Comparison of ENCODE assay signal across 11 cellular contexts in genomic region chr11:128462802-128463385, GRCh38.
A peak's percentile ranks its signal among the peaks of the same experiment; 100 is the strongest.
DNase-seq lines count a peak whose midpoint lies in the region; ATAC-seq and TF ChIP-seq lines count a peak whose summit lies in the region.
"Had no signal": no experiment of that assay in that cellular context is flagged by ENCODE, and none has a peak within 500 bp of the region (broad histone marks: within the 10 kb centered on the region; RNA-seq: fewer than 3 reads in every experiment).

No MANE protein-coding gene starts in this region.

- no peaks in the 10 kb centered on the region for H3K9me3 ChIP-seq in CD8-positive, alpha-beta T cell (ENCODE audit: low read length)
- H3K9me3 ChIP-seq in OCI-LY3 (ENCODE audit: insufficient read depth, low read length) (no peaks in the 10 kb centered on the region), fibroblast of lung (ENCODE audit: control insufficient read depth, insufficient read depth, low read depth, low read length) (no peaks in the 10 kb centered on the region), gastrocnemius medialis (no peaks in the 10 kb centered on the region)
- H3K9me3 ChIP-seq: prostate gland had no signal

- H3K27me3 ChIP-seq in CD8-positive, alpha-beta T cell (ENCODE audit: insufficient read depth, low read length) = no peaks in the 10 kb centered on the region
- no peaks in the 10 kb centered on the region for H3K27me3 ChIP-seq in OCI-LY3 (ENCODE audit: low read depth, low read length)
- H3K27me3 ChIP-seq in fibroblast of lung (ENCODE audit: control insufficient read depth, insufficient read depth, low read length) = no peaks in the 10 kb centered on the region
- no peaks in the 10 kb centered on the region for H3K27me3 ChIP-seq in gastrocnemius medialis

- no peak for DNase-seq in CD8-positive, alpha-beta T cell
- DNase-seq in fibroblast of lung (ENCODE audit: low read depth in 2 of 2) (no peak), gastrocnemius medialis (no peak), COLO829 (ENCODE audit: low spot score) (no peak), head of caudate nucleus (no peak), iPS-NIHi7 (ENCODE audit: extremely low spot score) (no peak), 8988T (no peak)
- DNase-seq: effector CD4-positive, alpha-beta T cell; Karpas-422 had no signal

- H3K36me3 ChIP-seq in CD8-positive, alpha-beta T cell (ENCODE audit: insufficient read depth, low read length) = peaks cover 92% of the 10 kb centered on the region
- H3K36me3 ChIP-seq in OCI-LY3 (replicated peaks; ENCODE audit: low read depth, low read length) (peaks cover 86% of the 10 kb centered on the region), fibroblast of lung (ENCODE audit: control insufficient read depth, insufficient read depth, low read length) (peaks cover 10% of the 10 kb centered on the region), gastrocnemius medialis (peaks cover 0 to 15% of the 10 kb centered on the region in 2 donors)
- H3K36me3 ChIP-seq: prostate gland had no signal

- CTCF ChIA-PET in CD8-positive, alpha-beta T cell (lab: Charles Lee) = interaction anchor here (0.6 to 4.3 kb wide), 13 partner anchors 8 to 173 kb away, joined by 3 to 21 read pairs (median 4); no protein-coding TSS in a partner anchor

- H3K79me2 ChIP-seq in OCI-LY3 (ENCODE audit: low read length) = peaks cover 31% of the 10 kb centered on the region
- H3K79me2 ChIP-seq in fibroblast of lung (ENCODE audit: control insufficient read depth, insufficient read depth, low read length) = peaks cover 41% of the 10 kb centered on the region

- no peaks in the 10 kb centered on the region for H3K9me3 Mint-ChIP-seq in CD8-positive, alpha-beta T cell

- H3K9ac ChIP-seq in OCI-LY3 (ENCODE audit: low read length) = no peak overlapping the region
- no peak overlapping the region for H3K9ac ChIP-seq in fibroblast of lung (ENCODE audit: insufficient read depth, low read length)

- H2AFZ ChIP-seq in OCI-LY3 (ENCODE audit: low read depth, low read length) (no peak overlapping the region), fibroblast of lung (ENCODE audit: low read length) (no peak overlapping the region)

- H3K27ac Mint-ChIP-seq in CD8-positive, alpha-beta T cell = peak overlapping the region; percentile 94

- H4K20me1 ChIP-seq in OCI-LY3 (ENCODE audit: insufficient read depth, low read length) (no peaks in the 10 kb centered on the region), fibroblast of lung (ENCODE audit: control insufficient read depth, extremely low read depth, insufficient read depth, low read length) (no peaks in the 10 kb centered on the region)

- peak overlapping the region; percentile 68 for H3K27ac ChIP-seq in CD8-positive, alpha-beta T cell (ENCODE audit: low read depth, low read length)
- 0 out of 2 replicates have a peak overlapping the region, but pooled peaks have one; percentile 6 for H3K27ac ChIP-seq in OCI-LY3 (ENCODE audit: low read length)
- peak overlapping the region; percentile 95 for H3K27ac ChIP-seq in fibroblast of lung (ENCODE audit: insufficient read depth, low read length)
- H3K27ac ChIP-seq in gastrocnemius medialis = peak overlapping the region; percentile 39 to 73 (median 64)
- H3K27ac ChIP-seq: prostate gland had no signal

- peaks cover 100% of the 10 kb centered on the region for H3K36me3 Mint-ChIP-seq in CD8-positive, alpha-beta T cell

- H3K27me3 Mint-ChIP-seq in CD8-positive, alpha-beta T cell (ENCODE audit: low read depth) = no peaks in the 10 kb centered on the region

- POLR2A ChIA-PET in CD8-positive, alpha-beta T cell (lab: Charles Lee) = interaction anchor here (0.6 to 4.0 kb wide), 12 partner anchors 9 to 173 kb away, joined by 3 to 39 read pairs (median 4); no protein-coding TSS in a partner anchor

- no peak for TF ChIP-seq POLR2A in gastrocnemius medialis (IDR thresholded peaks at IDR 0.05)

- H3K4me1 ChIP-seq in CD8-positive, alpha-beta T cell (ENCODE audit: insufficient read depth, low read length) = peaks cover 84% of the 10 kb centered on the region
- peaks cover 20% of the 10 kb centered on the region for H3K4me1 ChIP-seq in OCI-LY3 (ENCODE audit: low read length)
- H3K4me1 ChIP-seq in fibroblast of lung (ENCODE audit: control insufficient read depth, extremely low read depth, insufficient read depth, low read length) = peaks cover 37% of the 10 kb centered on the region
- peaks cover 32 to 34% of the 10 kb centered on the region in 2 donors for H3K4me1 ChIP-seq in gastrocnemius medialis
- H3K4me1 ChIP-seq: prostate gland had no signal

- TF ChIP-seq CTCF in CD8-positive, alpha-beta T cell (IDR thresholded peaks at IDR 0.05) = no peak
- no peak for TF ChIP-seq CTCF in OCI-LY3 (IDR thresholded peaks at IDR 0.05; ENCODE audit: low read depth, low read length)
- TF ChIP-seq CTCF in fibroblast of lung (conservative IDR thresholded peaks at IDR 0.05 in 1 of 2, IDR thresholded peaks at IDR 0.05 in 1 of 2; ENCODE audit: low read depth in 1 of 2, low read length in 2 of 2) = no peak
- TF ChIP-seq CTCF in gastrocnemius medialis (IDR thresholded peaks at IDR 0.05 in 4 of 5, conservative IDR thresholded peaks at IDR 0.05 in 1 of 5) = no peak

- intact Hi-C loops in CD8-positive, alpha-beta T cell (cut with DNase I, micrococcal nuclease) = loop anchor here (1.0 to 5.0 kb wide), 3 partner anchors 8 to 239 kb away; no protein-coding TSS in a partner anchor
- intact Hi-C loops in gastrocnemius medialis (cut with DNase I; ENCODE audit: low total_unique reads) = no loop called here
- intact Hi-C loops in head of caudate nucleus (cut with DNase I) = no loop called here

- ATAC-seq in CD8-positive, alpha-beta T cell = no peak
- ATAC-seq in gastrocnemius medialis = no peak

- H3K4me2 ChIP-seq in OCI-LY3 (ENCODE audit: low read length) = no peak overlapping the region
- H3K4me2 ChIP-seq in fibroblast of lung (ENCODE audit: extremely low read depth, insufficient read depth, low read length) = no peak overlapping the region

- H3K4me3 Mint-ChIP-seq in CD8-positive, alpha-beta T cell = peak overlapping the region; percentile 70

- peaks cover 97% of the 10 kb centered on the region for H3K4me1 Mint-ChIP-seq in CD8-positive, alpha-beta T cell (ENCODE audit: low read depth)

- H3K4me3 ChIP-seq in CD8-positive, alpha-beta T cell (ENCODE audit: low read depth, low read length) = no peak overlapping the region
- H3K4me3 ChIP-seq in OCI-LY3 (ENCODE audit: low read length) (no peak overlapping the region), fibroblast of lung (replicated peaks in 1 of 4; ENCODE audit: control extremely low read depth in 1 of 4, insufficient read depth in 1 of 4, low read depth in 3 of 4, low read length in 4 of 4) (no peak overlapping the region), gastrocnemius medialis (no peak overlapping the region)
- H3K4me3 ChIP-seq: prostate gland had no signal

- in situ Hi-C loops in gastrocnemius medialis (cut with MboI; ENCODE audit: low sequenced_read_pairs in 4 of 4) = no loop called here

Comparison
In these comparisons a context has a peak if more than half of its experiments do, and no peak if none do; other contexts are left out.
1. H3K27ac ChIP-seq: peak in every context shown above with its lines; median percentile 95 in fibroblast of lung; 68 in CD8-positive, alpha-beta T cell; 64 in gastrocnemius medialis; 6 in OCI-LY3.
2. intact Hi-C loops: an anchor here in CD8-positive, alpha-beta T cell (1.0 to 5.0 kb wide); none called in gastrocnemius medialis and head of caudate nucleus.